ENCODE assay signal across 9 cellular contexts in the genomic region with DNA sequence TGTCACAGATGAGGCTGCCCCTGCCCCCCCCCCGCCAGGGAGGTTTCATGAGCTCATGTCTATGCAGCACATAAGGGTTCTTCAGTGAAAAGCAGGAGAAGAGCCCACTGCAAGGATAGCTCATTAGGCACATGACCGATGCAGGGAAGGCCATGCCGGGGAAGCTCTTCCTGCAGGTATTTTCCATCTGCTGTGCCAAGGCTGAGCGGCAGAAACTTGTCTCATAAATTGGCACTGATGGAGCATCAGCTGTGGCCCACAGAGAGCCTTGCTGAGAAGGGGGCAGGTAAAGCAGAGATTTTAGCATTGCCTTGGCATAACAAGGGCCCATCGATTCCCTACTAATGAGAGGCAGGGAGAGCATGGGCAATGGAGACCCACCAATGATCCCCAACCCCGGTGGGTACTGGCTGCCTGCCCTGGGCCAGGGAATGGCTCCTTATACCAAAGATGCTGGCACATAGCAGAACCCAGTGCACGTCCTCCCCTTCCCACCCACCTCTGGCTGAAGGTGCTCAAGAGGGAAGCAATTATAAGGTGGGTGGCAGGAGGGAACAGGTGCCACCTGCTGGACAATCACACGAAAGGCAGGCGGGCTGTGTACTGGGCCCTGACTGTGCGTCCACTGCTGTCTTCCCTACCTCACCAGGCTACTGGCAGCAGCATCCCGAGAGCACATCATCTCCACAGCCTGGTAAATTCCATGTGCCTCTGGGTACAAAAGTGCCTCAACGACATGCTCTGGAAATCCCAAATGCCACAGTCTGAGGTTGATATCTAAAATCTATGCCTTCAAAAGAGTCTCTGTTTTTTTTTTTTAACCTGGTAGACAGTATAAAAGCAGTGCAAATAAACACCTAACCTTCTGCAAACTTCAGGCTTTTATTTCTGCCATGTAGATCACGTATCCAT. TPM values are rescaled to one million over a fixed set of nuclear protein-coding genes. Genes with fewer than 3 reads are reported as not detected.
DNase-seq lines count a peak whose midpoint lies in the region; ATAC-seq and TF ChIP-seq lines count a peak whose summit lies in the region.
"Had no signal": no experiment of that assay in that cellular context is flagged by ENCODE, and none has a peak within 500 bp of the region (broad histone marks: within the 10 kb centered on the region; RNA-seq: fewer than 3 reads in every experiment).

No MANE protein-coding gene starts in this region.

- no peak overlapping the region for H2AFZ ChIP-seq in OCI-LY1 (ENCODE audit: low read length)

- no peaks in the 10 kb centered on the region for H3K9me2 ChIP-seq in OCI-LY1 (ENCODE audit: low read depth, low read length)

- H3K4me1 ChIP-seq in OCI-LY1 (ENCODE audit: insufficient read depth, low read length, severe bottlenecking): no peaks in the 10 kb centered on the region

- no peaks in the 10 kb centered on the region for H3K9me3 ChIP-seq in OCI-LY1 (ENCODE audit: low read length)

- no peak overlapping the region for H3K27ac ChIP-seq in OCI-LY1 (ENCODE audit: low read depth, low read length, poor library complexity, severe bottlenecking)

- H3K27ac Mint-ChIP-seq in stimulated activated effector memory CD8-positive, alpha-beta T cell treated with anti-CD3 and anti-CD28 coated beads, Interleukin-12 subunit alpha, Interleukin-12 subunit beta, amount 100 ng/mL, for 72 hours: no peak overlapping the region
- H3K27ac Mint-ChIP-seq: stimulated activated naive CD8-positive, alpha-beta T cell treated with anti-CD3 and anti-CD28 coated beads, Interleukin-15, Interleukin-2, amounts not matched to agents 100 ng/mL and 50 ng/mL, for 24 hours had no signal

- H3K27me3 ChIP-seq in OCI-LY1 (ENCODE audit: insufficient read depth, low read length) (no peaks in the 10 kb centered on the region), kidney epithelial cell (ENCODE audit: control insufficient read depth, insufficient read depth, low read length) (no peaks in the 10 kb centered on the region)

- no peak overlapping the region for H3K4me3 Mint-ChIP-seq in stimulated activated effector memory CD8-positive, alpha-beta T cell treated with anti-CD3 and anti-CD28 coated beads, Interleukin-12 subunit alpha, Interleukin-12 subunit beta, amount 100 ng/mL, for 72 hours
- H3K4me3 Mint-ChIP-seq: stimulated activated naive CD8-positive, alpha-beta T cell treated with anti-CD3 and anti-CD28 coated beads, Interleukin-15, Interleukin-2, amounts not matched to agents 100 ng/mL and 50 ng/mL, for 24 hours had no signal

- H3K36me3 Mint-ChIP-seq in stimulated activated effector memory CD8-positive, alpha-beta T cell treated with anti-CD3 and anti-CD28 coated beads, Interleukin-12 subunit alpha, Interleukin-12 subunit beta, amount 100 ng/mL, for 72 hours: no peaks in the 10 kb centered on the region

- H3K9me3 Mint-ChIP-seq in stimulated activated effector memory CD8-positive, alpha-beta T cell treated with anti-CD3 and anti-CD28 coated beads, Interleukin-12 subunit alpha, Interleukin-12 subunit beta, amount 100 ng/mL, for 72 hours: no peaks in the 10 kb centered on the region
- H3K9me3 Mint-ChIP-seq: stimulated activated naive CD8-positive, alpha-beta T cell treated with anti-CD3 and anti-CD28 coated beads, Interleukin-15, Interleukin-2, amounts not matched to agents 100 ng/mL and 50 ng/mL, for 24 hours had no signal

- H4K20me1 ChIP-seq in OCI-LY1 (ENCODE audit: insufficient read depth, low read length): no peaks in the 10 kb centered on the region

- H3K79me2 ChIP-seq in OCI-LY1 (ENCODE audit: insufficient read depth, low read length): no peaks in the 10 kb centered on the region

- peak; percentile 89 for ATAC-seq in GM21825 (IDR thresholded peaks at IDR 0.05; ENCODE audit: unreplicated experiment)
- peak; percentile 74 for ATAC-seq in stimulated activated effector memory CD8-positive, alpha-beta T cell treated with anti-CD3 and anti-CD28 coated beads, Interleukin-12 subunit alpha, Interleukin-12 subunit beta, amount 100 ng/mL, for 72 hours

- TF ChIP-seq CTCF in OCI-LY1 (IDR thresholded peaks at IDR 0.05; ENCODE audit: low read length) (peak; percentile 72), kidney epithelial cell (IDR thresholded peaks at IDR 0.05; ENCODE audit: insufficient read depth, low read length, poor library complexity, severe bottlenecking) (peak; percentile 94)

- H3K4me2 ChIP-seq in OCI-LY1 (ENCODE audit: low read length): no peak overlapping the region

- DNase-seq in SIG-M5 treated with dmso at 0.1 percent for 504 hours (lab: John Stamatoyannopoulos, UW; ENCODE audit: unreplicated experiment): peak; percentile 63
- no peak for DNase-seq in SIG-M5 (lab: John Stamatoyannopoulos, UW)
- peak; percentile 68 for DNase-seq in HuH-7.5 (ENCODE audit: low spot score)
- peak; percentile 77 for DNase-seq in astrocyte of the hippocampus (ENCODE audit: low read depth, low spot score)
- no peak for DNase-seq in kidney epithelial cell (ENCODE audit: low read depth)
- DNase-seq in stimulated activated effector memory CD8-positive, alpha-beta T cell treated with anti-CD3 and anti-CD28 coated beads, Interleukin-12 subunit alpha, Interleukin-12 subunit beta, amount 100 ng/mL, for 72 hours (ENCODE audit: low spot score in 2 of 2): peak; percentile 11 to 63

- H3K4me1 Mint-ChIP-seq in stimulated activated effector memory CD8-positive, alpha-beta T cell treated with anti-CD3 and anti-CD28 coated beads, Interleukin-12 subunit alpha, Interleukin-12 subunit beta, amount 100 ng/mL, for 72 hours: no peaks in the 10 kb centered on the region

- H3F3A ChIP-seq in OCI-LY1 (ENCODE audit: insufficient read depth, low read length): no peaks in the 10 kb centered on the region

- no peak overlapping the region for H3K9ac ChIP-seq in OCI-LY1 (ENCODE audit: low read length)

- H3K4me3 ChIP-seq in OCI-LY1 (ENCODE audit: low read depth, low read length, poor library complexity, severe bottlenecking) (no peak overlapping the region), kidney epithelial cell (ENCODE audit: low read depth, low read length) (no peak overlapping the region)

- H3K36me3 ChIP-seq in OCI-LY1 (ENCODE audit: insufficient read depth, low read length): no peaks in the 10 kb centered on the region
- no peaks in the 10 kb centered on the region for H3K36me3 ChIP-seq in kidney epithelial cell (ENCODE audit: control insufficient read depth, insufficient read depth, low read length)

RNA-seq across cellular contexts. Expression of a gene that starts 41.4 kb away (rescaled TPM):
- 38.8 and 45.7 TPM in 2 replicates for total RNA-seq in kidney epithelial cell

Comparison
In these comparisons a context has a peak if more than half of its experiments do, and no peak if none do; other contexts are left out.
1. DNase-seq: peak in SIG-M5 treated with dmso at 0.1 percent for 504 hours (single experiment), HuH-7.5 (single experiment), astrocyte of the hippocampus (single experiment) and stimulated activated effector memory CD8-positive, alpha-beta T cell treated with anti-CD3 and anti-CD28 coated beads, Interleukin-12 subunit alpha, Interleukin-12 subunit beta, amount 100 ng/mL, for 72 hours (2 of 2); none in SIG-M5 (single experiment) and kidney epithelial cell (single experiment).